12 cellular contexts compared by ENCODE assay signal in the genomic region with DNA sequence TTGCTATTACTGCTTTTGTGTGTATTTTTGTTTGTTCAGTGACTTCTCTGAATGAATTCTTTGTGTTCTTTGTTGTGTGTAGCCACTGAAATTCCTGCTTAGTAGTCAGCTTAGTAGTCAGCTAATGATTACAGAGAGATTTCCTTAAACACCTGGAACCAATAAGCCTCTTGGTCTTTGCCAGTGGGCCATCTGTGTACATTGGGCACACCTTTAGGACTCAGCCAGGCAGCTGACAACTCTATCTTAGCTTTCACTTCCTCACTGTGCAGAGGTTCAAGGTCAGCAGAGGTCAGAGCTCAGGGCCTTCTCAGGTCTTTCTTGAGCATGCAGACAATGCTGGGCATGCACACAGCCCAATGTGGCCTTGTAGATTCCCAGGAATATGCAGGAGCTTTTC. TPM values are rescaled to one million over a fixed set of nuclear protein-coding genes. Genes with fewer than 3 reads are reported as not detected.
DNase-seq lines count a peak whose midpoint lies in the region; ATAC-seq and TF ChIP-seq lines count a peak whose summit lies in the region.
"Had no signal": no experiment of that assay in that cellular context is flagged by ENCODE, and none has a peak within 500 bp of the region (broad histone marks: within the 10 kb centered on the region; RNA-seq: fewer than 3 reads in every experiment).

No MANE protein-coding gene starts in this region.

- no peaks in the 10 kb centered on the region for H3K9me3 ChIP-seq in mucosa of descending colon
- H3K9me3 ChIP-seq: suprapubic skin had no signal

- intact Hi-C loops in mucosa of descending colon (cut with DNase I, micrococcal nuclease) = no loop called here

- H3K4me3 ChIP-seq in mucosa of descending colon = no peak overlapping the region
- H3K4me3 ChIP-seq: suprapubic skin had no signal

- TF ChIP-seq CTCF in mucosa of descending colon (IDR thresholded peaks at IDR 0.05) = no peak

- H3K36me3 ChIP-seq in mucosa of descending colon (ENCODE audit: low read depth) = no peaks in the 10 kb centered on the region
- H3K36me3 ChIP-seq: suprapubic skin had no signal

- DNase-seq in mucosa of descending colon (peak in 1 of 3 donors; percentile 6), amniotic stem cell (lab: John Stamatoyannopoulos, UW) (no peak), NCI-H69 (lab: John Stamatoyannopoulos, UW) (no peak)
- no peak for DNase-seq in activated CD4-positive, CD25-positive, alpha-beta regulatory T cell (lab: John Stamatoyannopoulos, UW)
- DNase-seq: activated gamma-delta T cell treated with Interleukin-2 at 50 U/mL for 16 hours, left cardiac atrium, NCI-H2107 had no signal

- H3K4me1 ChIP-seq in mucosa of descending colon (ENCODE audit: low read depth) = no peaks in the 10 kb centered on the region
- H3K4me1 ChIP-seq: suprapubic skin had no signal

- peak; percentile 71 for ATAC-seq in GM19328 (IDR thresholded peaks at IDR 0.05; ENCODE audit: unreplicated experiment)
- peak; percentile 71 for ATAC-seq in GM21825 (IDR thresholded peaks at IDR 0.05; ENCODE audit: unreplicated experiment)
- ATAC-seq in HG03442 (IDR thresholded peaks at IDR 0.05; ENCODE audit: unreplicated experiment) = peak; percentile 65
- ATAC-seq in mucosa of descending colon = peak; percentile 58
- ATAC-seq: left cardiac atrium; naive thymus-derived CD4-positive, alpha-beta T cell had no signal

RNA-seq across cellular contexts. Expression of a gene that starts 59.3 kb away (rescaled TPM):
- total RNA-seq in mucosa of descending colon = 10 to 100 TPM; 14.7 to 18.6 (median 15.0) TPM

RNA-seq across cellular contexts. Expression of a gene that starts 59.4 kb away (rescaled TPM):
- total RNA-seq in mucosa of descending colon = 10 to 100 TPM; 27.7 to 35.8 (median 34.3) TPM
